ENCODE assay signal across 15 cellular contexts in genomic region chr9:15158019-15158418, GRCh38.
"Had no signal": no experiment of that assay in that cellular context is flagged by ENCODE, and none has a peak within 500 bp of the region (broad histone marks: within the 10 kb centered on the region; RNA-seq: fewer than 3 reads in every experiment).

No MANE protein-coding gene starts in this region.

- H3K36me3 ChIP-seq: ovary, WERI-Rb-1 had no signal

- H3K4me3 ChIP-seq: ovary, testis had no signal

- DNase-seq: activated CD4-positive, alpha-beta T cell treated with anti-CD3 and anti-CD28 coated beads for 4 hours; activated CD8-positive, alpha-beta memory T cell treated with anti-CD3 and anti-CD28 coated beads, Interleukin-2, amount 50 U/mL, for 48 hours; activated CD8-positive, alpha-beta T cell treated with anti-CD3 and anti-CD28 coated beads for 36 hours; activated naive CD4-positive, alpha-beta T cell; central memory CD4-positive, alpha-beta T cell; dermis blood vessel endothelial cell; hypothalamus; left colon; naive thymus-derived CD8-positive, alpha-beta T cell; ovary; stimulated activated CD4-positive, alpha-beta T cell treated with anti-CD3 and anti-CD28 coated beads, Interleukin-2, amount 100 ng/mL, for 48 hours; stimulated activated naive CD4-positive, alpha-beta T cell treated with Interleukin-2 at 50 U/mL for 16 hours; T-helper 1 cell; testis; WERI-Rb-1 had no signal

- H3K4me1 ChIP-seq: testis had no signal

- H3K27me3 ChIP-seq: ovary, testis had no signal

- H3K9me3 ChIP-seq: ovary, testis had no signal

- ATAC-seq: activated CD8-positive, alpha-beta T cell treated with anti-CD3 and anti-CD28 coated beads for 36 hours; left colon; naive thymus-derived CD8-positive, alpha-beta T cell had no signal

- H3K27ac ChIP-seq: ovary, testis, WERI-Rb-1 had no signal
